ENCODE assay signal across 8 cellular contexts in the genomic region with DNA sequence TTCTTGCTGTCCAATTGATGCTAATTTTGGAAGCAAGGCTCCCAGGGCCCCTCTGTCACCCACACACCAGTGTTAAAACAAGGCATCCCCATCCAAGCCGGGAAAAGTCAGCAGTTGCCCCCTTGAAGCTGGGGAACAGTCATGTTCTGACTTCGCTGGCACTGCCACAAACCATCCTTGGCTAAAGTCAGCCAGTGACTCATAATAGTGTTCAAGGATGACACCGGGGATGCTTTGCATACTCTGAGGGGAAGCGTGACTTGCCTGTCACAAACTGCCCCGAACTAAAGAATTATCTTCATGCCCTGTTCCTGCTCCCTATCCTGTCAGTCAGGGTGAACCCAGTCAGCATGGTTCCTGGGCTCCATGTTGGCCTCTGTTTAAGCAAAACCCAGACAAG. TPM values are rescaled to one million over a fixed set of nuclear protein-coding genes. Genes with fewer than 3 reads are reported as not detected.
DNase-seq lines count a peak whose midpoint lies in the region; ATAC-seq, FAIRE-seq and TF ChIP-seq lines count a peak whose summit lies in the region.

No MANE protein-coding gene starts in this region.

- FAIRE-seq in HepG2 (lab: Jason Lieb, UNC) (no peak), small intestine (lab: Jason Lieb, UNC) (no peak)

- H4K20me1 ChIP-seq in mammary epithelial cell (ENCODE audit: insufficient read depth, low read length) (no peaks in the 10 kb centered on the region), HepG2 (ENCODE audit: insufficient read depth, low read length) (no peaks in the 10 kb centered on the region; the same call in 1 of the 2 replicates)

- POLR2A ChIA-PET in HepG2 (lab: Yijun Ruan, JAX) = no interaction called here

- CTCF ChIA-PET in mammary epithelial cell (lab: Charles Lee; ENCODE audit: low non-redundant PET) (no interaction called here), HepG2 (lab: Yijun Ruan, JAX; ENCODE audit: low intra/inter-chr PET ratio, low total read pairs) (no interaction called here)

- peaks cover 99% of the 10 kb centered on the region for H3K79me2 ChIP-seq in mammary epithelial cell (ENCODE audit: insufficient read depth, low read length)
- peaks cover 6% of the 10 kb centered on the region for H3K79me2 ChIP-seq in HepG2 (ENCODE audit: insufficient read depth, low read length)

- TF ChIP-seq EP300 in HepG2 (IDR thresholded peaks at IDR 0.05; ENCODE audit: low read depth in 2 of 2, low read length in 2 of 2) (no peak), HepG2 (CRISPR knock-in tag; IDR thresholded peaks at IDR 0.05; ENCODE audit: borderline replicate concordance) (no peak)

- H3K9me3 ChIP-seq in mammary epithelial cell (replicated peaks; ENCODE audit: insufficient read depth, low read length) (no peaks in the 10 kb centered on the region), HepG2 (ENCODE audit: low read length) (no peaks in the 10 kb centered on the region), small intestine (ENCODE audit: control insufficient read depth, low read depth) (no peaks in the 10 kb centered on the region)

- no TSS peak for BruUV-seq in mammary epithelial cell (replicated peaks; lab: Mats Ljungman, UMichigan)
- BruUV-seq in HepG2 (replicated peaks; lab: Mats Ljungman, UMichigan) = no TSS peak

- H3K27ac ChIP-seq in mammary epithelial cell (ENCODE audit: insufficient read depth, low read depth, low read length) (no peak overlapping the region), HepG2 (ENCODE audit: extremely low read length, insufficient read depth, low read length) (no peak overlapping the region), small intestine (ENCODE audit: low read depth in 1 of 2, low read length in 1 of 2) (no peak overlapping the region)

- TF ChIP-seq POLR2A in HepG2 (IDR thresholded peaks at IDR 0.05; ENCODE audit: insufficient read depth in 1 of 2, low read depth in 2 of 2, low read length in 2 of 2) = no peak

- H3K9ac ChIP-seq in mammary epithelial cell (ENCODE audit: insufficient read depth, low read length) (no peak overlapping the region), HepG2 (ENCODE audit: insufficient read depth, low read depth, low read length) (no peak overlapping the region)

- ATAC-seq in GM19463 (IDR thresholded peaks at IDR 0.05; ENCODE audit: unreplicated experiment) = peak; percentile 99
- peak; percentile 98 for ATAC-seq in HG03342 (IDR thresholded peaks at IDR 0.05; ENCODE audit: unreplicated experiment)
- ATAC-seq in HepG2 = no peak

- intact Hi-C loops in mammary epithelial cell (cut with micrococcal nuclease) = loop anchor here (2.0 kb wide), 1 partner anchor 36 kb away; a partner anchor contains a TSS
- intact Hi-C loops in HepG2 (cut with micrococcal nuclease; ENCODE audit: unreplicated experiment) = no loop called here

- H2AFZ ChIP-seq in mammary epithelial cell (ENCODE audit: low read depth, low read length) = no peak overlapping the region
- no peak overlapping the region for H2AFZ ChIP-seq in HepG2 (ENCODE audit: low read length)

- dilution Hi-C loops in mammary epithelial cell (cut with HindIII; ENCODE audit: low sequenced_read_pairs) = no loop called here

- no peaks in the 10 kb centered on the region for H3K27me3 ChIP-seq in mammary epithelial cell (ENCODE audit: insufficient read depth, low read length)
- H3K27me3 ChIP-seq in HepG2 (ENCODE audit: control insufficient read depth in 1 of 2, insufficient read depth in 2 of 2, low read length in 2 of 2) = no peaks in the 10 kb centered on the region
- H3K27me3 ChIP-seq in small intestine (ENCODE audit: control insufficient read depth in 2 of 2, insufficient read depth in 2 of 2, low read length in 2 of 2) = no peaks in the 10 kb centered on the region

- 0% methylated on average over 5 of the region's 5 CpGs for WGBS in mammary epithelial cell (ENCODE audit: low coverage, missing lambda C conversion rate)
- 60% methylated on average over 2 of the region's 5 CpGs for WGBS in HepG2 (ENCODE audit: low lambda C conversion rate)
- WGBS in small intestine, 3 donors = 67 to 87% (median 72%) methylated on average over 5 of the region's 5 CpGs

- peak; percentile 60 for DNase-seq in EL
- DNase-seq in mammary epithelial cell = peak; percentile 48
- DNase-seq in HepG2 (ENCODE audit: low spot score) = no peak
- DNase-seq in NCI-H1105 treated with DMSO at 0.1 percent for 48 hours (lab: John Stamatoyannopoulos, UW) = no peak
- DNase-seq in small intestine = no peak
- no peak for DNase-seq in SK-N-DZ (ENCODE audit: low spot score)

- H3K4me2 ChIP-seq in mammary epithelial cell (ENCODE audit: insufficient read depth, low read depth, low read length) = peak overlapping the region; percentile 5
- H3K4me2 ChIP-seq in HepG2 (ENCODE audit: low read depth, low read length) = no peak overlapping the region

- TF ChIP-seq CTCF in mammary epithelial cell (conservative IDR thresholded peaks at IDR 0.05 in 1 of 2, IDR thresholded peaks at IDR 0.05 in 1 of 2; ENCODE audit: extremely low read depth in 1 of 2, insufficient read depth in 1 of 2, low read depth in 1 of 2, low read length in 2 of 2) (no peak), HepG2 (CRISPR knock-in tag; IDR thresholded peaks at IDR 0.05) (no peak)

- in situ Hi-C loops in mammary epithelial cell (cut with MboI; ENCODE audit: low sequenced_read_pairs in 2 of 2) = no loop called here
- in situ Hi-C loops in HepG2 (cut with HindIII; ENCODE audit: extremely low pct_ligation_motif_present, low pct_unique_long_range_greater_than_20kb) = no loop called here

- TF ChIP-seq RAD21 in HepG2 (CRISPR knock-in tag; IDR thresholded peaks at IDR 0.05) = no peak

- H3K4me1 ChIP-seq in mammary epithelial cell (ENCODE audit: insufficient read depth, low read length) (peaks cover 68% of the 10 kb centered on the region), HepG2 (ENCODE audit: insufficient read depth, low read length) (peaks cover 48% of the 10 kb centered on the region), small intestine (ENCODE audit: control insufficient read depth in 2 of 2, insufficient read depth in 1 of 2, low read depth in 1 of 2, low read length in 1 of 2) (peaks cover 0 to 17% of the 10 kb centered on the region in 2 donors)

- H3K36me3 ChIP-seq in mammary epithelial cell (ENCODE audit: insufficient read depth, low read length) (peaks cover 7% of the 10 kb centered on the region), HepG2 (replicated peaks in 1 of 2; ENCODE audit: control insufficient read depth in 1 of 2, insufficient read depth in 2 of 2, low read length in 2 of 2) (peaks cover 0 to 2% of the 10 kb centered on the region in 2 experiments; a peak in 2 of 5 replicates), small intestine (ENCODE audit: control insufficient read depth in 2 of 2, insufficient read depth in 2 of 2, low read length in 2 of 2) (no peaks in the 10 kb centered on the region)

- H3K4me3 ChIP-seq in mammary epithelial cell (replicated peaks in 1 of 3; ENCODE audit: insufficient read depth in 1 of 3, low read depth in 2 of 3, low read length in 3 of 3) = no peak overlapping the region
- no peak overlapping the region for H3K4me3 ChIP-seq in HepG2 (replicated peaks in 1 of 3; ENCODE audit: insufficient read depth in 1 of 3, low read depth in 2 of 3, low read length in 3 of 3)
- H3K4me3 ChIP-seq in small intestine (ENCODE audit: low read depth in 1 of 2, low read length in 2 of 2) = no peak overlapping the region

TF ChIP-seq in HepG2, 621 proteins besides CTCF, POLR2A, EP300 and RAD21:
- no peak for TF ChIP-seq PTBP1 (IDR thresholded peaks at IDR 0.05; ENCODE audit: low read depth, low read length, poor library complexity, severe bottlenecking)
- TF ChIP-seq PHF5A (CRISPR knock-in tag; IDR thresholded peaks at IDR 0.05; ENCODE audit: low read depth, unreplicated experiment) = no peak
- no peak for TF ChIP-seq ZNF510 (CRISPR knock-in tag; IDR thresholded peaks at IDR 0.05; ENCODE audit: low read depth)
- no peak for TF ChIP-seq WIZ (CRISPR knock-in tag; IDR thresholded peaks at IDR 0.05)
- TF ChIP-seq SMARCE1 (IDR thresholded peaks at IDR 0.05; ENCODE audit: borderline replicate concordance) = no peak

RNA-seq across cellular contexts. Expression of a gene that starts 37.0 kb away (rescaled TPM):
- 100 to 1,000 TPM in 1 of 2 donors, 10 to 100 TPM in 1; 59.2 to 126 TPM for total RNA-seq in mammary epithelial cell
- polyA plus RNA-seq in mammary epithelial cell = 82.0 TPM
- polyA minus RNA-seq in mammary epithelial cell = 88.0 TPM
- 12.5 and 15.3 TPM in 2 replicates for total RNA-seq in HepG2 (2016; rRNA removed; fragmentation: Illumina TruSeq; extraction: Trizol)
- total RNA-seq in HepG2 (2016; cell fraction: cytosol; rRNA removed; fragmentation: Illumina TruSeq; extraction: Trizol; ENCODE audit: low read depth) = 1.3 and 1.5 TPM in 2 replicates
- 11.9 and 15.9 TPM in 2 replicates for total RNA-seq in HepG2 (2016; cell fraction: insoluble cytoplasmic fraction; rRNA removed; fragmentation: Illumina TruSeq; extraction: Trizol)
- 7.3 and 8.5 TPM in 2 replicates for total RNA-seq in HepG2 (2016; cell fraction: membrane; rRNA removed; fragmentation: Illumina TruSeq; extraction: Trizol)
- total RNA-seq in HepG2 (2016; cell fraction: nucleus; rRNA removed; fragmentation: Illumina TruSeq; extraction: Trizol) = 17.0 and 19.4 TPM in 2 replicates
- 6.7 and 7.8 TPM in 2 replicates for polyA plus RNA-seq in HepG2 (2011; rRNA removed)
- 7.9 and 10.8 TPM in 2 replicates for polyA plus RNA-seq in HepG2 (2011; cell fraction: cytosol; rRNA removed)
- polyA plus RNA-seq in HepG2 (2011; cell fraction: nucleus; rRNA removed) = 9.1 and 10.7 TPM in 2 replicates
- polyA plus RNA-seq in HepG2 (2012) = 12.3 and 20.7 TPM in 2 replicates
- polyA plus RNA-seq in HepG2 (2016; cell fraction: cytosol; fragmentation: Illumina TruSeq; extraction: Trizol; ENCODE audit: low read depth) = 1.3 and 1.4 TPM in 2 replicates
- 9.8 and 11.3 TPM in 2 replicates for polyA plus RNA-seq in HepG2 (2016; cell fraction: insoluble cytoplasmic fraction; fragmentation: Illumina TruSeq; extraction: Trizol; ENCODE audit: low read depth)
- polyA plus RNA-seq in HepG2 (2016; cell fraction: membrane; fragmentation: Illumina TruSeq; extraction: Trizol; ENCODE audit: low read depth) = 4.6 and 4.7 TPM in 2 replicates
- 19.9 and 20.7 TPM in 2 replicates for polyA plus RNA-seq in HepG2 (2016; cell fraction: nucleus; fragmentation: Illumina TruSeq; extraction: Trizol; ENCODE audit: insufficient read depth, low read depth)
- 9.7 and 45.0 TPM in 2 replicates for polyA minus RNA-seq in HepG2 (2011; rRNA and poly(A)+ RNA removed; ENCODE audit: low replicate concordance)
- polyA minus RNA-seq in HepG2 (2011; cell fraction: cytosol; rRNA and poly(A)+ RNA removed) = 14.3 and 16.0 TPM in 2 replicates
- 11.7 and 14.8 TPM in 2 replicates for polyA minus RNA-seq in HepG2 (2011; cell fraction: nucleus; rRNA and poly(A)+ RNA removed)
- polyA plus RNA-seq in small intestine = 1 to 10 TPM; 6.3 to 9.6 (median 8.9) TPM
- not detected in 2 replicates for polyA plus RNA-seq in SK-N-DZ (2014; cell fraction: cytosol; rRNA removed)
- polyA plus RNA-seq in SK-N-DZ (2014; cell fraction: nucleus; rRNA removed) = not detected in 2 replicates

Comparison
In these comparisons a context has a peak if more than half of its experiments do, and no peak if none do; other contexts are left out.
1. DNase-seq: peak in EL (single experiment) and mammary epithelial cell (single experiment); none in HepG2 (single experiment), NCI-H1105 treated with DMSO at 0.1 percent for 48 hours (single experiment), small intestine (single experiment) and SK-N-DZ (single experiment).